25 cellular contexts compared by ENCODE assay signal in the genomic region with DNA sequence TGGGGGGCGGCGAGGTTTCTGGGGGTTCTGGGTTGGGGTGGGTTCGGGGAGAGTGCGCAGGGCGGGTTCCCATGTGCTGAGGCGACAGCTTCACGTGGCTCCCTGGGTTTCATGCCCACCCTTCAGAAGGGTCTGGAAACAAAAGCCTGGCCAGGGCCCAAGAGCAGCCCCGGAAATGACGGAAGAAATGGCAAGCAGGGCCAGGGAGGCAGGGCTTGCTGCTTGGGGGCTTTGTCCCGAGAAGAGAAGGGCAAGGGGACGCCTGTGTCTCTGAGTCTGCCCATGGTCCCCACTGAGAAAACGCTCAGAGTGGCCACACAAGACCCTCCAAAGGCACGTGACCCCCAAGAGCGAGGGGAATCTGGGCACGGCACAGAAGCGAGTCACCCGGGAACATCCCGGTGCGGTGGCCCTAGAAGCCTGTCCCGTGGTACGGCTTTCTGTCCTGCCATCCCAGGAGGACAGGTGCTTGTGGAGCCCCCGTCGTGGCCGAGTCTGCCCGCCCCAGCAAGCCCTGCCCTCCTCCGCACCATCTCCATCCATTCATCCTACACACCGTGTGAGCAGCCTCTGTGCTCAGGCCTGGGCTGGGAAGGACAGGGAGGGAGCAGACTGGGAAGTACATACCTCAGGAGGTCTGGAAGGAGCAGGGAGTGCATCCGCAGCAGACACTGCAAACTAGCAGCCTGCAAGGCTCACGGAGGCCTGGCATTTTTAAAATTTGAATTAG. TPM values are rescaled to one million over a fixed set of nuclear protein-coding genes. Genes with fewer than 3 reads are reported as not detected.
A peak's percentile ranks its signal among the peaks of the same experiment; 100 is the strongest.
DNase-seq lines count a peak whose midpoint lies in the region; ATAC-seq and TF ChIP-seq lines count a peak whose summit lies in the region.
"Had no signal": no experiment of that assay in that cellular context is flagged by ENCODE, and none has a peak within 500 bp of the region (broad histone marks: within the 10 kb centered on the region; RNA-seq: fewer than 3 reads in every experiment).

No MANE protein-coding gene starts in this region.

- no peak for TF ChIP-seq POLR2A in spleen (IDR thresholded peaks at IDR 0.05)

- H3K36me3 Mint-ChIP-seq in GM23338 (ENCODE audit: low read depth) = peaks cover 64% of the 10 kb centered on the region

- no peak for DNase-seq in GM23338 (ENCODE audit: low spot score)
- DNase-seq in NT2/D1 (ENCODE audit: low read depth, low spot score) = no peak
- peak; percentile 42 for DNase-seq in left lobe of liver (ENCODE audit: low spot score)
- DNase-seq in spleen = peak; percentile 58
- no peak for DNase-seq in DMS153 (lab: John Stamatoyannopoulos, UW)
- no peak for DNase-seq in NCI-H345 (lab: John Stamatoyannopoulos, UW)
- no peak for DNase-seq in LoVo (ENCODE audit: low spot score)
- DNase-seq: activated CD4-positive, alpha-beta T cell treated with anti-CD3 and anti-CD28 coated beads, Interleukin-2, amount 10 ng/mL, durations not matched to agents 7 days and 5 days; activated gamma-delta T cell; activated T-cell treated with anti-CD3 and anti-CD28 coated beads, Interleukin-2, amount 50 U/mL, for 1 hour; glutamatergic neuron; IMR-90; lower lobe of right lung; NCI-H146; NCI-H446 treated with DMSO at 0.1 percent for 48 hours; NCI-H774; stimulated activated naive CD8-positive, alpha-beta T cell treated with anti-CD3 and anti-CD28 coated beads, Interleukin-15, Interleukin-2, amounts not matched to agents 100 U/mL and 50 U/mL, for 24 hours; testis; WERI-Rb-1 had no signal

- H3F3A ChIP-seq in GM23338 (replicated peaks; ENCODE audit: low read depth) = 0 out of 2 replicates have a peak, but pooled peaks cover 4% of the 10 kb centered on the region

- H3K4me3 Mint-ChIP-seq in GM23338 = no peak overlapping the region
- H3K4me3 Mint-ChIP-seq: activated CD4-positive, alpha-beta T cell treated with anti-CD3 and anti-CD28 coated beads, Interleukin-2, amount 10 ng/mL, durations not matched to agents 7 days and 5 days; naive thymus-derived CD4-positive, alpha-beta T cell had no signal

- peak overlapping the region; percentile 13 for H3K9ac ChIP-seq in NT2/D1 (ENCODE audit: insufficient read length, low read depth)
- H3K9ac ChIP-seq: BLaER1 had no signal

- ATAC-seq in GM23338 (peak; percentile 54), left lobe of liver (no peak)
- ATAC-seq: GM12878; HCT116; lower lobe of right lung; naive thymus-derived CD4-positive, alpha-beta T cell; stimulated activated naive CD8-positive, alpha-beta T cell treated with anti-CD3 and anti-CD28 coated beads, Interleukin-15, Interleukin-2, amounts not matched to agents 100 U/mL and 50 U/mL, for 24 hours had no signal

- peaks cover 19% of the 10 kb centered on the region for H3K4me1 Mint-ChIP-seq in GM23338

- H3K4me2 ChIP-seq in GM23338 = no peak overlapping the region
- H3K4me2 ChIP-seq: BLaER1 had no signal

- H4K20me1 ChIP-seq in GM23338 (replicated peaks; ENCODE audit: insufficient read depth) = no peaks in the 10 kb centered on the region

- H3K9me3 Mint-ChIP-seq in GM23338 = peaks cover 7% of the 10 kb centered on the region; the same call in 2 of the 3 replicates
- H3K9me3 Mint-ChIP-seq: activated CD4-positive, alpha-beta T cell treated with anti-CD3 and anti-CD28 coated beads, Interleukin-2, amount 10 ng/mL, durations not matched to agents 7 days and 5 days had no signal

- peaks cover 4% of the 10 kb centered on the region for H3K27me3 Mint-ChIP-seq in GM23338 (ENCODE audit: insufficient read depth, low read depth, poor library complexity)
- H3K27me3 Mint-ChIP-seq: activated CD4-positive, alpha-beta T cell treated with anti-CD3 and anti-CD28 coated beads, Interleukin-2, amount 10 ng/mL, durations not matched to agents 7 days and 5 days; naive thymus-derived CD4-positive, alpha-beta T cell had no signal

- no peak overlapping the region for H3K27ac Mint-ChIP-seq in GM23338
- H3K27ac Mint-ChIP-seq: activated CD4-positive, alpha-beta T cell treated with anti-CD3 and anti-CD28 coated beads, Interleukin-2, amount 10 ng/mL, durations not matched to agents 7 days and 5 days had no signal

- H3K9me2 ChIP-seq in GM23338 (ENCODE audit: insufficient read depth) = no peaks in the 10 kb centered on the region

- 86 to 96% (median 94%) methylated on average over 23 to 29 of the region's 29 CpGs for whole genome bisulfite sequencing in spleen, 5 donors

- H3K79me2 ChIP-seq in GM23338 (replicated peaks; ENCODE audit: insufficient read depth) = no peaks in the 10 kb centered on the region

- no peak overlapping the region for H3K27ac ChIP-seq in GM23338 (ENCODE audit: low read depth)
- no peak overlapping the region for H3K27ac ChIP-seq in spleen
- H3K27ac ChIP-seq: BLaER1, cardiac muscle cell, lower lobe of right lung, SJSA1, testis, WERI-Rb-1 had no signal

- no peak for TF ChIP-seq CTCF in GM23338 (conservative IDR thresholded peaks at IDR 0.05; ENCODE audit: low read depth in 2 of 2)
- no peak for TF ChIP-seq CTCF in spleen (IDR thresholded peaks at IDR 0.05 in 8 of 11, conservative IDR thresholded peaks at IDR 0.05 in 3 of 11)

- no peaks in the 10 kb centered on the region; the same call in 1 of the 2 replicates for H3K4me1 ChIP-seq in GM23338 (ENCODE audit: insufficient read depth)
- peaks cover 10% of the 10 kb centered on the region for H3K4me1 ChIP-seq in NT2/D1 (ENCODE audit: insufficient read depth, insufficient read length)
- no peaks in the 10 kb centered on the region for H3K4me1 ChIP-seq in spleen
- H3K4me1 ChIP-seq: lower lobe of right lung, SJSA1 had no signal

- H3K27me3 ChIP-seq in GM23338 (ENCODE audit: insufficient read depth) (no peaks in the 10 kb centered on the region), NT2/D1 (ENCODE audit: insufficient read depth, insufficient read length) (no peaks in the 10 kb centered on the region), spleen (replicated peaks in 1 of 7) (no peaks in the 10 kb centered on the region)
- H3K27me3 ChIP-seq: BLaER1, cardiac muscle cell, SJSA1, testis had no signal

- no peak overlapping the region for H2AFZ ChIP-seq in GM23338

- H3K9me3 ChIP-seq in NT2/D1 (ENCODE audit: insufficient read depth, low read length) = no peaks in the 10 kb centered on the region
- H3K9me3 ChIP-seq in spleen = no peaks in the 10 kb centered on the region
- H3K9me3 ChIP-seq: BLaER1, lower lobe of right lung, SJSA1, testis had no signal

- no peak overlapping the region for H3K4me3 ChIP-seq in GM23338
- H3K4me3 ChIP-seq in NT2/D1 (ENCODE audit: insufficient read length, low read depth) = no peak overlapping the region
- no peak overlapping the region for H3K4me3 ChIP-seq in spleen
- H3K4me3 ChIP-seq: BLaER1, cardiac muscle cell, GM12878, lower lobe of right lung, SJSA1, testis had no signal

- intact Hi-C loops in spleen (cut with DNase I; ENCODE audit: low total_unique reads) = no loop called here

- peaks cover 9% of the 10 kb centered on the region; the same call in 1 of the 2 replicates for H3K36me3 ChIP-seq in GM23338 (ENCODE audit: insufficient read depth)
- peaks cover 85% of the 10 kb centered on the region for H3K36me3 ChIP-seq in NT2/D1 (ENCODE audit: insufficient read depth, insufficient read length, low read length)
- H3K36me3 ChIP-seq in spleen = peaks cover 4 to 100% (median 67%) of the 10 kb centered on the region in 6 donors

TF ChIP-seq in GM23338, 12 proteins besides CTCF, POLR2A, EP300 and RAD21 (continues in another document):
- TF ChIP-seq POLR2AphosphoS5 (IDR thresholded peaks at IDR 0.05; ENCODE audit: low read depth) (no peak), EZH2phosphoT487 (IDR thresholded peaks at IDR 0.05; ENCODE audit: unreplicated experiment) (no peak), NANOG (IDR thresholded peaks at IDR 0.05; ENCODE audit: borderline replicate concordance) (no peak), JUNB (IDR thresholded peaks at IDR 0.05; ENCODE audit: unreplicated experiment) (no peak), ZNF114 (CRISPR knock-in tag; IDR thresholded peaks at IDR 0.05) (no peak), CREB1 (CRISPR knock-in tag; IDR thresholded peaks at IDR 0.05; ENCODE audit: low read depth) (no peak), STAT1 (IDR thresholded peaks at IDR 0.05; ENCODE audit: unreplicated experiment) (no peak), EZH2 (IDR thresholded peaks at IDR 0.05; ENCODE audit: low read depth, unreplicated experiment) (no peak), ZNF331 (CRISPR knock-in tag; IDR thresholded peaks at IDR 0.05; ENCODE audit: low read depth) (no peak)
- TF ChIP-seq, protein P1, sequence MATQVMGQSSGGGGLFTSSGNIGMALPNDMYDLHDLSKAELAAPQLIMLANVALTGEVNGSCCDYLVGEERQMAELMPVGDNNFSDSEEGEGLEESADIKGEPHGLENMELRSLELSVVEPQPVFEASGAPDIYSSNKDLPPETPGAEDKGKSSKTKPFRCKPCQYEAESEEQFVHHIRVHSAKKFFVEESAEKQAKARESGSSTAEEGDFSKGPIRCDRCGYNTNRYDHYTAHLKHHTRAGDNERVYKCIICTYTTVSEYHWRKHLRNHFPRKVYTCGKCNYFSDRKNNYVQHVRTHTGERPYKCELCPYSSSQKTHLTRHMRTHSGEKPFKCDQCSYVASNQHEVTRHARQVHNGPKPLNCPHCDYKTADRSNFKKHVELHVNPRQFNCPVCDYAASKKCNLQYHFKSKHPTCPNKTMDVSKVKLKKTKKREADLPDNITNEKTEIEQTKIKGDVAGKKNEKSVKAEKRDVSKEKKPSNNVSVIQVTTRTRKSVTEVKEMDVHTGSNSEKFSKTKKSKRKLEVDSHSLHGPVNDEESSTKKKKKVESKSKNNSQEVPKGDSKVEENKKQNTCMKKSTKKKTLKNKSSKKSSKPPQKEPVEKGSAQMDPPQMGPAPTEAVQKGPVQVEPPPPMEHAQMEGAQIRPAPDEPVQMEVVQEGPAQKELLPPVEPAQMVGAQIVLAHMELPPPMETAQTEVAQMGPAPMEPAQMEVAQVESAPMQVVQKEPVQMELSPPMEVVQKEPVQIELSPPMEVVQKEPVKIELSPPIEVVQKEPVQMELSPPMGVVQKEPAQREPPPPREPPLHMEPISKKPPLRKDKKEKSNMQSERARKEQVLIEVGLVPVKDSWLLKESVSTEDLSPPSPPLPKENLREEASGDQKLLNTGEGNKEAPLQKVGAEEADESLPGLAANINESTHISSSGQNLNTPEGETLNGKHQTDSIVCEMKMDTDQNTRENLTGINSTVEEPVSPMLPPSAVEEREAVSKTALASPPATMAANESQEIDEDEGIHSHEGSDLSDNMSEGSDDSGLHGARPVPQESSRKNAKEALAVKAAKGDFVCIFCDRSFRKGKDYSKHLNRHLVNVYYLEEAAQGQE (IDR thresholded peaks at IDR 0.05; ENCODE audit: unreplicated experiment) = no peak

RNA-seq across cellular contexts. Expression of a gene that starts 9.0 kb away (rescaled TPM):
- total RNA-seq in GM23338 (2014; rRNA removed; shearing (Covaris generic)) = 24.1 and 30.0 TPM in 2 replicates
- 17.8 and 23.5 TPM in 2 replicates for polyA plus RNA-seq in GM23338 (2016; fragmentation: Nextera tagmentation; extraction: Ambion mirVana)
- 12.8 TPM for total RNA-seq in left lobe of liver
- total RNA-seq in spleen = 10 to 100 TPM; 31.7 to 61.7 (median 56.4) TPM
- 10 to 100 TPM; 19.3 to 56.7 (median 50.6) TPM for polyA plus RNA-seq in spleen

RNA-seq across cellular contexts. Expression of a gene that starts 50.5 kb away (rescaled TPM):
- 66.5 and 70.5 TPM in 2 replicates for total RNA-seq in GM23338 (2014; rRNA removed; shearing (Covaris generic))
- 27.7 and 31.2 TPM in 2 replicates for polyA plus RNA-seq in GM23338 (2016; fragmentation: Nextera tagmentation; extraction: Ambion mirVana)
- total RNA-seq in left lobe of liver = 25.7 TPM
- 100 to 1,000 TPM in 1 of 7 donors, 10 to 100 TPM in 6; 62.6 to 105 (median 83.6) TPM for total RNA-seq in spleen
- 10 to 100 TPM; 34.4 to 47.3 (median 43.5) TPM for polyA plus RNA-seq in spleen

Comparison
In these comparisons a context has a peak if more than half of its experiments do, and no peak if none do; other contexts are left out.
1. DNase-seq: peak in left lobe of liver (single experiment) and spleen (single experiment); none in GM23338 (single experiment), NT2/D1 (single experiment), DMS153 (single experiment), NCI-H345 (single experiment) and LoVo (single experiment).